1 cellular context compared by ENCODE assay signal in genomic region chr16:3882531-3882930, GRCh38.
A peak's percentile ranks its signal among the peaks of the same experiment; 100 is the strongest.
TF ChIP-seq lines count a peak whose summit lies in the region.

No MANE protein-coding gene starts in this region.

TF ChIP-seq in HepG2, 621 proteins besides CTCF, POLR2A, EP300 and RAD21 (continued from another document):
- TF ChIP-seq ZNF264 (CRISPR knock-in tag; IDR thresholded peaks at IDR 0.05) (no peak), YEATS4 (CRISPR knock-in tag; IDR thresholded peaks at IDR 0.05; ENCODE audit: borderline replicate concordance) (no peak), HMGA1 (CRISPR knock-in tag; conservative IDR thresholded peaks at IDR 0.05) (no peak), ZNF335 (CRISPR knock-in tag; IDR thresholded peaks at IDR 0.05) (no peak), ZNF431 (CRISPR knock-in tag; IDR thresholded peaks at IDR 0.05; ENCODE audit: borderline replicate concordance, low read depth) (no peak), ZNF614 (CRISPR knock-in tag; IDR thresholded peaks at IDR 0.05; ENCODE audit: borderline replicate concordance) (no peak), ZNF639 (CRISPR knock-in tag; conservative IDR thresholded peaks at IDR 0.05) (no peak), MTA3 (CRISPR knock-in tag; IDR thresholded peaks at IDR 0.05) (no peak), KAT2B (IDR thresholded peaks at IDR 0.05; ENCODE audit: borderline replicate concordance, low read depth, low read length) (no peak), ZBTB7A (CRISPR knock-in tag; IDR thresholded peaks at IDR 0.05) (0 out of 2 replicates have a peak, but pooled peaks have one; percentile 20), ZFP36 (IDR thresholded peaks at IDR 0.05; ENCODE audit: borderline replicate concordance, low read depth, low read length, partially characterized antibody) (peak; percentile 44)
